23 cellular contexts compared by ENCODE assay signal in the genomic region with DNA sequence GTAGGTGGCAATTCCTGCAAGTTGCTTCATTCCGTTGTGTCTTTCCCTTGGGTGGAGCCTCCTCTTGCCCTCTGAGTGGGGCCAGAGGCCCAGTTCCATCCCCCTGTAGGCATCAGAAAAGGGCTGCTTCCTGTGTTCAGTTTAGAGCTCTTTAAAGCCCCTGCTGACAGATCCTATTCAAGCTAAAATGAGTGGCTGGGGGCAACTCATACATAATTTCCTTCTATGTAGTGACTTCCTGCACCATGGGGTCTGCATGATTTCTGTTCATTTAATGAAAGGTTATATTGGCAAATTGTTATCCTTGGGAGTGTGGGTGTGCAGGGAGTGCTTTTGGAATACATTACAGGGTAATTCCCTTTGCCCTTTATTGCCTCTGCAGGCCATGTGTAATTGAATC. TPM values are rescaled to one million over a fixed set of nuclear protein-coding genes. Genes with fewer than 3 reads are reported as not detected.
A peak's percentile ranks its signal among the peaks of the same experiment; 100 is the strongest.
DNase-seq lines count a peak whose midpoint lies in the region; ATAC-seq, FAIRE-seq and TF ChIP-seq lines count a peak whose summit lies in the region.
"Had no signal": no experiment of that assay in that cellular context is flagged by ENCODE, and none has a peak within 500 bp of the region (broad histone marks: within the 10 kb centered on the region; RNA-seq: fewer than 3 reads in every experiment).

No MANE protein-coding gene starts in this region.

- FAIRE-seq in H54 (lab: Jason Lieb, UNC): no peak
- FAIRE-seq: A549, D721Med, G401.6, GM12891, GM19239, HTR-8/SVneo had no signal

- TF ChIP-seq CTCF in WTC11 (IDR thresholded peaks at IDR 0.05): no peak

- H3K4me1 ChIP-seq in neuronal stem cell (ENCODE audit: control insufficient read depth in 2 of 2, insufficient read depth in 1 of 2, low read depth in 1 of 2, low read length in 2 of 2): peaks cover 0 to 7% of the 10 kb centered on the region in 2 donors
- H3K4me1 ChIP-seq: A549, Caco-2 had no signal

- peaks cover 17 to 27% of the 10 kb centered on the region in 2 donors for H3K9me3 ChIP-seq in neuronal stem cell (replicated peaks in 1 of 2; ENCODE audit: control insufficient read depth in 2 of 2, insufficient read depth in 1 of 2, low read depth in 1 of 2, low read length in 2 of 2)

- H3K79me1 ChIP-seq in neuronal stem cell (ENCODE audit: low read depth, low read length): no peaks in the 10 kb centered on the region

- H2BK5ac ChIP-seq in neuronal stem cell (ENCODE audit: low read length): no peak overlapping the region

- H4K8ac ChIP-seq in neuronal stem cell (ENCODE audit: low read depth, low read length): no peak overlapping the region

- no peak overlapping the region for H3K4ac ChIP-seq in neuronal stem cell (ENCODE audit: low read length)

- POLR2A ChIA-PET in WTC11 (lab: Charles Lee): no interaction called here

- no peaks in the 10 kb centered on the region for H3K36me3 ChIP-seq in neuronal stem cell (replicated peaks in 1 of 2; ENCODE audit: control insufficient read depth in 2 of 2, insufficient read depth in 2 of 2, low read length in 2 of 2)

- H4K91ac ChIP-seq in neuronal stem cell (ENCODE audit: low read depth, low read length, poor library complexity): no peak overlapping the region

- H3K4me3 Mint-ChIP-seq in WTC11: no peak overlapping the region
- no peak overlapping the region for H3K4me3 Mint-ChIP-seq in activated CD4-positive, alpha-beta T cell treated with anti-CD3 and anti-CD28 coated beads, Interleukin-2, amount 10 ng/mL, durations not matched to agents 24 days and 14 days
- H3K4me3 Mint-ChIP-seq: CD4-positive, alpha-beta T cell; GM23338; HFFc6 had no signal

- no peak overlapping the region for H3K27ac Mint-ChIP-seq in WTC11
- H3K27ac Mint-ChIP-seq in activated CD4-positive, alpha-beta T cell treated with anti-CD3 and anti-CD28 coated beads, Interleukin-2, amount 10 ng/mL, durations not matched to agents 24 days and 14 days: no peak overlapping the region
- H3K27ac Mint-ChIP-seq: CD4-positive, alpha-beta T cell; GM23338; HFFc6 had no signal

- H3K4me1 Mint-ChIP-seq in WTC11: 0 out of 2 replicates have a peak, but pooled peaks cover 3% of the 10 kb centered on the region
- H3K4me1 Mint-ChIP-seq in activated CD4-positive, alpha-beta T cell treated with anti-CD3 and anti-CD28 coated beads, Interleukin-2, amount 10 ng/mL, durations not matched to agents 24 days and 14 days: no peaks in the 10 kb centered on the region
- H3K4me1 Mint-ChIP-seq: GM23338 had no signal

- H2BK15ac ChIP-seq in neuronal stem cell (ENCODE audit: low read length): no peak overlapping the region

- ATAC-seq in WTC11: peak; percentile 36; the same call in 1 of the 2 replicates
- ATAC-seq: A549, GM23338, HCT116 had no signal

- no peak overlapping the region for H3K4me2 ChIP-seq in neuronal stem cell (ENCODE audit: insufficient read depth, low read length, poor library complexity, severe bottlenecking)
- H3K4me2 ChIP-seq: A549, GM23338 had no signal

- no CpG with 5 or more reads among the region's 1 CpG for WGBS in neuronal stem cell (ENCODE audit: extremely low coverage in 2 of 2, insufficient read length in 2 of 2, insufficient replicate concordance in 1 of 2), 2 donors

- H3K36me3 Mint-ChIP-seq in WTC11: peaks cover 30% of the 10 kb centered on the region
- no peaks in the 10 kb centered on the region for H3K36me3 Mint-ChIP-seq in activated CD4-positive, alpha-beta T cell treated with anti-CD3 and anti-CD28 coated beads, Interleukin-2, amount 10 ng/mL, durations not matched to agents 24 days and 14 days (ENCODE audit: low read depth)

- peak overlapping the region; percentile 36 for H2AFZ ChIP-seq in neuronal stem cell (ENCODE audit: low read length)
- H2AFZ ChIP-seq: GM23338 had no signal

- H3K27ac ChIP-seq in neuronal stem cell (replicated peaks; ENCODE audit: low read length): no peak overlapping the region
- H3K27ac ChIP-seq: 22Rv1, A549, C4-2B had no signal

- H3K14ac ChIP-seq in neuronal stem cell (ENCODE audit: low read length): no peak overlapping the region

- H2BK12ac ChIP-seq in neuronal stem cell (ENCODE audit: low read length): no peak overlapping the region

- no peak overlapping the region for H3K23ac ChIP-seq in neuronal stem cell (ENCODE audit: low read depth, low read length, poor library complexity)

- TF ChIP-seq POLR2A in H54 (IDR thresholded peaks at IDR 0.05; ENCODE audit: low read depth, low read length): no peak

- peaks cover 42% of the 10 kb centered on the region for H3K9me3 Mint-ChIP-seq in WTC11
- H3K9me3 Mint-ChIP-seq in activated CD4-positive, alpha-beta T cell treated with anti-CD3 and anti-CD28 coated beads, Interleukin-2, amount 10 ng/mL, durations not matched to agents 24 days and 14 days: peaks cover 15% of the 10 kb centered on the region

- H2AK5ac ChIP-seq in neuronal stem cell (ENCODE audit: low read depth, low read length): no peak overlapping the region

- no peaks in the 10 kb centered on the region for H3K27me3 ChIP-seq in neuronal stem cell (ENCODE audit: control insufficient read depth in 3 of 3, insufficient read depth in 3 of 3, low read depth in 1 of 3, low read length in 3 of 3)

- peaks cover 10% of the 10 kb centered on the region for H3K27me3 Mint-ChIP-seq in WTC11 (ENCODE audit: low read depth)
- no peaks in the 10 kb centered on the region for H3K27me3 Mint-ChIP-seq in activated CD4-positive, alpha-beta T cell treated with anti-CD3 and anti-CD28 coated beads, Interleukin-2, amount 10 ng/mL, durations not matched to agents 24 days and 14 days
- H3K27me3 Mint-ChIP-seq: CD4-positive, alpha-beta T cell had no signal

- CTCF ChIA-PET in WTC11 (lab: Charles Lee): no interaction called here

- no peak overlapping the region for H2BK120ac ChIP-seq in neuronal stem cell (ENCODE audit: low read depth, low read length)

- H3K4me3 ChIP-seq in neuronal stem cell (ENCODE audit: low read length in 2 of 2): no peak overlapping the region
- H3K4me3 ChIP-seq: A549, GM23338 had no signal

- DNase-seq in NCI-H1092 (lab: John Stamatoyannopoulos, UW) (peak; percentile 32), NCI-H1092 treated with DMSO at 0.1 percent for 48 hours (lab: John Stamatoyannopoulos, UW) (no peak), WTC11 (ENCODE audit: low spot score) (no peak), neuronal stem cell (ENCODE audit: low spot score) (no peak), inferior parietal cortex (ENCODE audit: extremely low spot score) (no peak), H54 (ENCODE audit: insufficient read length, low spot score) (no peak)
- DNase-seq in activated CD4-positive, alpha-beta T cell treated with anti-CD3 and anti-CD28 coated beads, Interleukin-2, amount 10 ng/mL, durations not matched to agents 24 days and 14 days: no peak
- DNase-seq: AML-193; Caco-2; CD4-positive, alpha-beta T cell; H7; HFFc6; IMR-90 had no signal

- no peak overlapping the region for H3K9ac ChIP-seq in neuronal stem cell (ENCODE audit: low read depth, low read length, poor library complexity)

- no peak overlapping the region for H3K18ac ChIP-seq in neuronal stem cell (ENCODE audit: low read length)

- intact Hi-C loops in activated CD4-positive, alpha-beta T cell treated with anti-CD3 and anti-CD28 coated beads, Interleukin-2, amount 10 ng/mL, durations not matched to agents 24 days and 14 days (cut with micrococcal nuclease): no loop called here

TF ChIP-seq in WTC11, 78 proteins besides CTCF, POLR2A, EP300 and RAD21:
- TF ChIP-seq MYBL2 (CRISPR knock-in tag; IDR thresholded peaks at IDR 0.05) (no peak), ETV6 (CRISPR knock-in tag; IDR thresholded peaks at IDR 0.05) (no peak), JAZF1 (CRISPR knock-in tag; IDR thresholded peaks at IDR 0.05) (no peak), EMX1 (CRISPR knock-in tag; IDR thresholded peaks at IDR 0.05) (no peak)
- TF ChIP-seq, protein P1, sequence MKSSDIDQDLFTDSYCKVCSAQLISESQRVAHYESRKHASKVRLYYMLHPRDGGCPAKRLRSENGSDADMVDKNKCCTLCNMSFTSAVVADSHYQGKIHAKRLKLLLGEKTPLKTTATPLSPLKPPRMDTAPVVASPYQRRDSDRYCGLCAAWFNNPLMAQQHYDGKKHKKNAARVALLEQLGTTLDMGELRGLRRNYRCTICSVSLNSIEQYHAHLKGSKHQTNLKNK (CRISPR knock-in tag; IDR thresholded peaks at IDR 0.05): no peak
- TF ChIP-seq, protein P2, sequence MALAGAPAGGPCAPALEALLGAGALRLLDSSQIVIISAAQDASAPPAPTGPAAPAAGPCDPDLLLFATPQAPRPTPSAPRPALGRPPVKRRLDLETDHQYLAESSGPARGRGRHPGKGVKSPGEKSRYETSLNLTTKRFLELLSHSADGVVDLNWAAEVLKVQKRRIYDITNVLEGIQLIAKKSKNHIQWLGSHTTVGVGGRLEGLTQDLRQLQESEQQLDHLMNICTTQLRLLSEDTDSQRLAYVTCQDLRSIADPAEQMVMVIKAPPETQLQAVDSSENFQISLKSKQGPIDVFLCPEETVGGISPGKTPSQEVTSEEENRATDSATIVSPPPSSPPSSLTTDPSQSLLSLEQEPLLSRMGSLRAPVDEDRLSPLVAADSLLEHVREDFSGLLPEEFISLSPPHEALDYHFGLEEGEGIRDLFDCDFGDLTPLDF (CRISPR knock-in tag; IDR thresholded peaks at IDR 0.05): no peak
TF ChIP-seq in WTC11: peak in this region for 0.

RNA-seq across cellular contexts. Expression of a gene that starts 52.5 kb away (rescaled TPM):
- 0.74 to 1.2 TPM (median 0.85 TPM) in 3 replicates for total RNA-seq in WTC11 (2021)
- polyA plus RNA-seq in neuronal stem cell (2013, experiment 1 of 2): 0.42 TPM
- polyA plus RNA-seq in neuronal stem cell (2013, experiment 2 of 2): 0.47 TPM
- total RNA-seq in activated CD4-positive, alpha-beta T cell treated with anti-CD3 and anti-CD28 coated beads, Interleukin-2, amount 10 ng/mL, durations not matched to agents 24 days and 14 days: not detected in 2 replicates
- total RNA-seq: CD4-positive, alpha-beta T cell had no signal
